ENCODE assay signal across 16 cellular contexts in genomic region chr15:72682772-72683171, GRCh38. TPM values are rescaled to one million over a fixed set of nuclear protein-coding genes. Genes with fewer than 3 reads are reported as not detected.
DNase-seq lines count a peak whose midpoint lies in the region; ATAC-seq and TF ChIP-seq lines count a peak whose summit lies in the region.
"Had no signal": no experiment of that assay in that cellular context is flagged by ENCODE, and none has a peak within 500 bp of the region (broad histone marks: within the 10 kb centered on the region; RNA-seq: fewer than 3 reads in every experiment).

No MANE protein-coding gene starts in this region.

- H3K4me1 Mint-ChIP-seq in activated naive CD4-positive, alpha-beta T cell treated with anti-CD3 and anti-CD28 coated beads, Interleukin-2, amount 10 ng/mL, durations not matched to agents 7 days and 5 days, result peaks cover 22% of the 10 kb centered on the region
- peaks cover 9% of the 10 kb centered on the region for H3K4me1 Mint-ChIP-seq in neural progenitor cell

- TF ChIP-seq CTCF in WERI-Rb-1 (IDR thresholded peaks at IDR 0.05; ENCODE audit: low read depth, low read length) (no peak), neural progenitor cell (IDR thresholded peaks at IDR 0.05) (no peak)

- no peak overlapping the region for H3K4me3 ChIP-seq in WERI-Rb-1 (ENCODE audit: low read depth, low read length)
- no peak overlapping the region for H3K4me3 ChIP-seq in neural progenitor cell
- H3K4me3 ChIP-seq: BLaER1 treated with 17β-estradiol and CSF1 and Interleukin-3, amounts not matched to agents 10 nM and 100 nM had no signal

- H3K4me1 ChIP-seq in neural progenitor cell, result peaks cover 6% of the 10 kb centered on the region

- no peak overlapping the region for H3K4me3 Mint-ChIP-seq in activated naive CD4-positive, alpha-beta T cell treated with anti-CD3 and anti-CD28 coated beads, Interleukin-2, amount 10 ng/mL, durations not matched to agents 7 days and 5 days
- no peak overlapping the region for H3K4me3 Mint-ChIP-seq in neural progenitor cell

- no peaks in the 10 kb centered on the region for H3K9me3 Mint-ChIP-seq in activated naive CD4-positive, alpha-beta T cell treated with anti-CD3 and anti-CD28 coated beads, Interleukin-2, amount 50 U/mL, for 72 hours
- H3K9me3 Mint-ChIP-seq in activated naive CD4-positive, alpha-beta T cell treated with anti-CD3 and anti-CD28 coated beads, Interleukin-2, amount 10 ng/mL, durations not matched to agents 7 days and 5 days, result no peaks in the 10 kb centered on the region
- H3K9me3 Mint-ChIP-seq in neural progenitor cell, result no peaks in the 10 kb centered on the region
- H3K9me3 Mint-ChIP-seq: CD4-positive, CD25-positive, alpha-beta regulatory T cell had no signal

- H3K36me3 ChIP-seq in WERI-Rb-1 (no peaks in the 10 kb centered on the region), neural progenitor cell (no peaks in the 10 kb centered on the region)
- H3K36me3 ChIP-seq: BLaER1 treated with 17β-estradiol and CSF1 and Interleukin-3, amounts not matched to agents 10 nM and 100 nM had no signal

- no peak overlapping the region for H3K9ac ChIP-seq in neural progenitor cell
- H3K9ac ChIP-seq: BLaER1 treated with 17β-estradiol and CSF1 and Interleukin-3, amounts not matched to agents 10 nM and 100 nM had no signal

- no peak for ATAC-seq in activated naive CD4-positive, alpha-beta T cell treated with anti-CD3 and anti-CD28 coated beads, Interleukin-2, amount 50 U/mL, for 72 hours

- peaks cover 23% of the 10 kb centered on the region for H3F3A ChIP-seq in neural progenitor cell (ENCODE audit: low read depth)

- CTCF ChIA-PET in activated naive CD4-positive, alpha-beta T cell treated with anti-CD3 and anti-CD28 coated beads, Interleukin-2, amount 10 ng/mL, durations not matched to agents 7 days and 5 days (lab: Charles Lee), result interaction anchor here (3.0 kb wide), 1 partner anchor 11 kb away, joined by 15 read pairs; no protein-coding TSS in a partner anchor

- H3K36me3 Mint-ChIP-seq in activated naive CD4-positive, alpha-beta T cell treated with anti-CD3 and anti-CD28 coated beads, Interleukin-2, amount 50 U/mL, for 72 hours, result peaks cover 8 to 14% of the 10 kb centered on the region in 2 donors
- peaks cover 3% of the 10 kb centered on the region for H3K36me3 Mint-ChIP-seq in activated naive CD4-positive, alpha-beta T cell treated with anti-CD3 and anti-CD28 coated beads, Interleukin-2, amount 10 ng/mL, durations not matched to agents 7 days and 5 days
- H3K36me3 Mint-ChIP-seq in neural progenitor cell, result no peaks in the 10 kb centered on the region
- H3K36me3 Mint-ChIP-seq: CD4-positive, CD25-positive, alpha-beta regulatory T cell had no signal

- no peak for DNase-seq in activated naive CD4-positive, alpha-beta T cell treated with anti-CD3 and anti-CD28 coated beads, Interleukin-2, amount 50 U/mL, for 72 hours (ENCODE audit: low spot score in 2 of 2)
- no peak for DNase-seq in activated naive CD4-positive, alpha-beta T cell treated with anti-CD3 and anti-CD28 coated beads, Interleukin-2, amount 10 ng/mL, durations not matched to agents 7 days and 5 days
- DNase-seq in WERI-Rb-1 (peak; percentile 80), neural progenitor cell (ENCODE audit: low spot score) (peak; percentile 5), NCI-H2029 (lab: John Stamatoyannopoulos, UW) (no peak), SHP77 (lab: John Stamatoyannopoulos, UW) (no peak), NCI-H1105 (lab: John Stamatoyannopoulos, UW) (no peak)
- DNase-seq: ACHN; Calu3; CD4-positive, CD25-positive, alpha-beta regulatory T cell; DMS 273 treated with DMSO at 0.1 percent for 48 hours; GOT3; HCEC 1CT had no signal

- no peak overlapping the region for H3K4me2 ChIP-seq in neural progenitor cell
- H3K4me2 ChIP-seq: BLaER1 treated with 17β-estradiol and CSF1 and Interleukin-3, amounts not matched to agents 10 nM and 100 nM had no signal

- no peaks in the 10 kb centered on the region for H4K20me1 ChIP-seq in neural progenitor cell (ENCODE audit: low read depth)
- H4K20me1 ChIP-seq: BLaER1 treated with 17β-estradiol and CSF1 and Interleukin-3, amounts not matched to agents 10 nM and 100 nM had no signal

- H3K27me3 ChIP-seq in WERI-Rb-1 (ENCODE audit: insufficient read depth, low read depth, severe bottlenecking) (no peaks in the 10 kb centered on the region), neural progenitor cell (peaks cover 28% of the 10 kb centered on the region)
- H3K27me3 ChIP-seq: BLaER1 treated with 17β-estradiol and CSF1 and Interleukin-3, amounts not matched to agents 10 nM and 100 nM had no signal

- no peaks in the 10 kb centered on the region for H3K9me3 ChIP-seq in WERI-Rb-1 (ENCODE audit: severe bottlenecking)
- no peaks in the 10 kb centered on the region for H3K9me3 ChIP-seq in neural progenitor cell (ENCODE audit: low read depth)
- H3K9me3 ChIP-seq: BLaER1 treated with 17β-estradiol and CSF1 and Interleukin-3, amounts not matched to agents 10 nM and 100 nM had no signal

- no peak overlapping the region for H2AFZ ChIP-seq in neural progenitor cell (replicated peaks)

- peaks cover 8% of the 10 kb centered on the region for H3K79me2 ChIP-seq in neural progenitor cell (ENCODE audit: low read depth)

- H3K27ac ChIP-seq in WERI-Rb-1, result peak overlapping the region; percentile 68
- H3K27ac ChIP-seq in neural progenitor cell, result no peak overlapping the region
- H3K27ac ChIP-seq: BLaER1 treated with 17β-estradiol and CSF1 and Interleukin-3, amounts not matched to agents 10 nM and 100 nM had no signal

- H3K27me3 Mint-ChIP-seq in activated naive CD4-positive, alpha-beta T cell treated with anti-CD3 and anti-CD28 coated beads, Interleukin-2, amount 10 ng/mL, durations not matched to agents 7 days and 5 days, result peaks cover 36% of the 10 kb centered on the region
- H3K27me3 Mint-ChIP-seq in neural progenitor cell (ENCODE audit: insufficient read depth, low read depth), result peaks cover 13% of the 10 kb centered on the region

- H3K27ac Mint-ChIP-seq in activated naive CD4-positive, alpha-beta T cell treated with anti-CD3 and anti-CD28 coated beads, Interleukin-2, amount 50 U/mL, for 72 hours, result peak overlapping the region; percentile 56 to 77
- H3K27ac Mint-ChIP-seq in activated naive CD4-positive, alpha-beta T cell treated with anti-CD3 and anti-CD28 coated beads, Interleukin-2, amount 10 ng/mL, durations not matched to agents 7 days and 5 days, result no peak overlapping the region
- no peak overlapping the region for H3K27ac Mint-ChIP-seq in neural progenitor cell
- H3K27ac Mint-ChIP-seq: CD4-positive, CD25-positive, alpha-beta regulatory T cell had no signal

RNA-seq across cellular contexts. Expression of gene HIGD2B, which starts 3.2 kb away (rescaled TPM):
- under 1 TPM; 0.27 to 0.68 TPM for total RNA-seq in activated naive CD4-positive, alpha-beta T cell treated with anti-CD3 and anti-CD28 coated beads, Interleukin-2, amount 50 U/mL, for 72 hours
- not detected in 2 replicates for total RNA-seq in neural progenitor cell (ENCODE audit: low replicate concordance)
- total RNA-seq: A172; Calu3; CD4-positive, CD25-positive, alpha-beta regulatory T cell; Daoy had no signal

RNA-seq across cellular contexts. Expression of gene BBS4, which starts 3.2 kb away (rescaled TPM):
- total RNA-seq in activated naive CD4-positive, alpha-beta T cell treated with anti-CD3 and anti-CD28 coated beads, Interleukin-2, amount 50 U/mL, for 72 hours, result 10 to 100 TPM; 13.9 to 27.6 TPM
- total RNA-seq in neural progenitor cell (ENCODE audit: low replicate concordance), result 54.1 and 57.5 TPM in 2 replicates

RNA-seq across cellular contexts. Expression of gene GOLGA6B, which starts 28.3 kb away (rescaled TPM):
- 1 to 10 TPM in 1 of 2 donors, not detected in 1; 1.1 TPM for total RNA-seq in activated naive CD4-positive, alpha-beta T cell treated with anti-CD3 and anti-CD28 coated beads, Interleukin-2, amount 50 U/mL, for 72 hours
- not detected in 2 replicates for total RNA-seq in neural progenitor cell (ENCODE audit: low replicate concordance)
- total RNA-seq: A172; Calu3; CD4-positive, CD25-positive, alpha-beta regulatory T cell; Daoy had no signal

Comparison
In these comparisons a context has a peak if more than half of its experiments do, and no peak if none do; other contexts are left out.
1. H3K27ac Mint-ChIP-seq: peak in activated naive CD4-positive, alpha-beta T cell treated with anti-CD3 and anti-CD28 coated beads, Interleukin-2, amount 50 U/mL, for 72 hours (2 of 2); none in activated naive CD4-positive, alpha-beta T cell treated with anti-CD3 and anti-CD28 coated beads, Interleukin-2, amount 10 ng/mL, durations not matched to agents 7 days and 5 days (single experiment) and neural progenitor cell (single experiment).
2. DNase-seq: peak in WERI-Rb-1 (single experiment) and neural progenitor cell (single experiment); none in activated naive CD4-positive, alpha-beta T cell treated with anti-CD3 and anti-CD28 coated beads, Interleukin-2, amount 50 U/mL, for 72 hours (0 of 2), activated naive CD4-positive, alpha-beta T cell treated with anti-CD3 and anti-CD28 coated beads, Interleukin-2, amount 10 ng/mL, durations not matched to agents 7 days and 5 days (single experiment), NCI-H2029 (single experiment), SHP77 (0 of 2) and NCI-H1105 (single experiment).